ENCODE assay signal across 23 cellular contexts in genomic region chr22:50313021-50313420, GRCh38.
"Had no signal": no experiment of that assay in that cellular context is flagged by ENCODE, and none has a peak within 500 bp of the region (broad histone marks: within the 10 kb centered on the region; RNA-seq: fewer than 3 reads in every experiment).

No MANE protein-coding gene starts in this region.

- H3K27me3 ChIP-seq: ascending aorta, cardiac muscle cell, colonic mucosa, gastrocnemius medialis, hepatocyte, right atrium auricular region, tibial nerve had no signal

- H3K79me2 ChIP-seq: hepatocyte had no signal

- H3K27ac ChIP-seq: ascending aorta, cardiac muscle cell, colonic mucosa, gastrocnemius medialis, hepatocyte, right atrium auricular region, tibial nerve had no signal

- H2AFZ ChIP-seq: hepatocyte had no signal

- H3K9me3 ChIP-seq: ascending aorta, colonic mucosa, gastrocnemius medialis, right atrium auricular region, tibial nerve had no signal

- H3K27ac Mint-ChIP-seq: activated naive CD8-positive, alpha-beta T cell; brain had no signal

- H3K4me3 Mint-ChIP-seq: activated B cell treated with CpG ODN at 0.5 μM for 24 hours, brain, immature natural killer cell had no signal

- H3K9me3 Mint-ChIP-seq: activated B cell treated with CpG ODN at 0.5 μM for 24 hours; brain; immature natural killer cell; memory B cell; naive thymus-derived CD4-positive, alpha-beta T cell; T-helper 2 cell treated with Interferon-gamma antibody and Interleukin-4, amounts not matched to agents 5 μg/mL and 100 μg/mL, for 36 hours had no signal

- H3K36me3 ChIP-seq: ascending aorta, cardiac muscle cell, colonic mucosa, gastrocnemius medialis, right atrium auricular region had no signal

- H3K4me2 ChIP-seq: hepatocyte had no signal

- H3K27me3 Mint-ChIP-seq: activated B cell treated with CpG ODN at 0.5 μM for 24 hours, memory B cell had no signal

- ATAC-seq: gastrocnemius medialis; naive thymus-derived CD4-positive, alpha-beta T cell had no signal

- H3K4me1 ChIP-seq: gastrocnemius medialis had no signal

- DNase-seq: activated B cell treated with CpG ODN at 0.5 μM for 24 hours; activated CD4-positive, alpha-beta T cell treated with anti-CD3 and anti-CD28 coated beads, Interleukin-2, amount 50 U/mL, for 1 hour; activated effector memory CD4-positive, alpha-beta T cell treated with Interleukin-2 at 50 U/mL for 16 hours; activated naive CD4-positive, alpha-beta T cell treated with Interleukin-2 at 50 U/mL for 16 hours; cerebellar nuclear complex; colonic mucosa; effector memory CD4-positive, alpha-beta T cell; erythroblast; gastrocnemius medialis; immature natural killer cell; midbrain; naive thymus-derived CD4-positive, alpha-beta T cell; nucleus accumbens; stimulated activated naive CD4-positive, alpha-beta T cell treated with Interleukin-2 at 50 U/mL for 16 hours had no signal

- H3K4me3 ChIP-seq: ascending aorta, cardiac muscle cell, colonic mucosa, gastrocnemius medialis, hepatocyte, right atrium auricular region, tibial nerve had no signal

- H3K36me3 Mint-ChIP-seq: activated naive CD8-positive, alpha-beta T cell; brain; immature natural killer cell; memory B cell; naive thymus-derived CD4-positive, alpha-beta T cell had no signal
